ENCODE assay signal across 8 cellular contexts in genomic region chr21:36589352-36589971, GRCh38.
DNase-seq lines count a peak whose midpoint lies in the region; ATAC-seq, FAIRE-seq and TF ChIP-seq lines count a peak whose summit lies in the region.

No MANE protein-coding gene starts in this region.

- peaks cover 2% of the 10 kb centered on the region for H3K4me1 ChIP-seq in ovary (ENCODE audit: insufficient read depth)

- ATAC-seq in HG02852 (IDR thresholded peaks at IDR 0.05; ENCODE audit: unreplicated experiment), result no peak

- no peaks in the 10 kb centered on the region for H3K36me3 ChIP-seq in ovary

- TF ChIP-seq EP300 in ovary (IDR thresholded peaks at IDR 0.05), result no peak

- H3K27me3 ChIP-seq in ovary, result no peaks in the 10 kb centered on the region

- no peak for FAIRE-seq in RCC 7860 (lab: Jason Lieb, UNC)

- H3K9me3 ChIP-seq in ovary, result no peaks in the 10 kb centered on the region

- intact Hi-C loops in ovary (cut with DNase I), result no loop called here

- H3K4me3 ChIP-seq in ovary, result no peak overlapping the region

- TF ChIP-seq POLR2A in erythroblast (IDR thresholded peaks at IDR 0.05; ENCODE audit: low read length), result no peak
- no peak for TF ChIP-seq POLR2A in ovary (IDR thresholded peaks at IDR 0.05)

- 20 to 35% (median 24%) methylated on average over 10 of the region's 10 CpGs for WGBS in ovary, 3 donors

- peak; percentile 27 for DNase-seq in CMK (ENCODE audit: low read depth)
- DNase-seq in H4 (ENCODE audit: low spot score), result peak; percentile 39
- DNase-seq in RCC 7860 (ENCODE audit: low spot score), result peak; percentile 20
- peak; percentile 58 to 73 for DNase-seq in erythroblast (lab: John Stamatoyannopoulos, UW)
- DNase-seq in ovary, result peak in 3 of 5 donors; percentile 14 to 69 (median 31)
- no peak for DNase-seq in GM19240 (ENCODE audit: insufficient read length, low spot score)
- DNase-seq in effector CD8-positive, alpha-beta T cell (lab: John Stamatoyannopoulos, UW), result no peak

- TF ChIP-seq CTCF in ovary (IDR thresholded peaks at IDR 0.05), result no peak

- H3K27ac ChIP-seq in ovary, result no peak overlapping the region

Comparison
In these comparisons a context has a peak if more than half of its experiments do, and no peak if none do; other contexts are left out.
1. DNase-seq: peak in CMK (single experiment), H4 (single experiment), RCC 7860 (single experiment), erythroblast (2 of 2) and ovary (3 of 5); none in GM19240 (single experiment) and effector CD8-positive, alpha-beta T cell (single experiment).